In genomic region chr19:28644261-28644660, GRCh38 we compare ENCODE assay signal across 19 cellular contexts.
DNase-seq lines count a peak whose midpoint lies in the region; ATAC-seq and TF ChIP-seq lines count a peak whose summit lies in the region.
"Had no signal": no experiment of that assay in that cellular context is flagged by ENCODE, and none has a peak within 500 bp of the region (broad histone marks: within the 10 kb centered on the region; RNA-seq: fewer than 3 reads in every experiment).

No MANE protein-coding gene starts in this region.

- no peaks in the 10 kb centered on the region for H3K36me3 ChIP-seq in mesenchymal stem cell (ENCODE audit: control insufficient read depth in 1 of 2, insufficient read depth in 2 of 2, low read depth in 1 of 2, low read length in 2 of 2)
- H3K36me3 ChIP-seq: BLaER1 had no signal

- no peak overlapping the region for H3K9ac ChIP-seq in mesenchymal stem cell (ENCODE audit: low read length)
- H3K9ac ChIP-seq: BLaER1 had no signal

- H4K8ac ChIP-seq in mesenchymal stem cell (ENCODE audit: low read length) = no peak overlapping the region

- H3K4me3 ChIP-seq in mesenchymal stem cell (ENCODE audit: insufficient read depth in 1 of 2, low read depth in 1 of 2, low read length in 2 of 2) = no peak overlapping the region
- H3K4me3 ChIP-seq: A549, BLaER1, GM23338 had no signal

- H3K9me3 Mint-ChIP-seq in activated CD4-positive, alpha-beta T cell treated with anti-CD3 and anti-CD28 coated beads, Interleukin-2, amount 10 ng/mL, durations not matched to agents 24 days and 14 days = no peaks in the 10 kb centered on the region
- H3K9me3 Mint-ChIP-seq in progenitor cell of endocrine pancreas (ENCODE audit: low read depth) = no peaks in the 10 kb centered on the region
- H3K9me3 Mint-ChIP-seq: GM23338 had no signal

- no peaks in the 10 kb centered on the region for H3K27me3 Mint-ChIP-seq in activated CD4-positive, alpha-beta T cell treated with anti-CD3 and anti-CD28 coated beads, Interleukin-2, amount 10 ng/mL, durations not matched to agents 24 days and 14 days
- no peaks in the 10 kb centered on the region for H3K27me3 Mint-ChIP-seq in progenitor cell of endocrine pancreas
- H3K27me3 Mint-ChIP-seq: CD4-positive, alpha-beta memory T cell had no signal

- intact Hi-C loops in activated CD4-positive, alpha-beta T cell treated with anti-CD3 and anti-CD28 coated beads, Interleukin-2, amount 10 ng/mL, durations not matched to agents 24 days and 14 days (cut with micrococcal nuclease) = no loop called here

- H3K27me3 ChIP-seq in mesenchymal stem cell (ENCODE audit: control insufficient read depth in 1 of 2, insufficient read depth in 1 of 2, low read length in 2 of 2) = peaks cover 0 to 8% of the 10 kb centered on the region in 2 experiments
- H3K27me3 ChIP-seq: BLaER1 had no signal

- H2BK12ac ChIP-seq in mesenchymal stem cell (ENCODE audit: low read length in 2 of 2) = no peak overlapping the region

- peaks cover 5% of the 10 kb centered on the region for H3K4me1 ChIP-seq in mesenchymal stem cell (ENCODE audit: control insufficient read depth, insufficient read depth, low read depth, low read length)
- H3K4me1 ChIP-seq: A549, BLaER1 had no signal

- no peaks in the 10 kb centered on the region for H3K79me1 ChIP-seq in mesenchymal stem cell (replicated peaks; ENCODE audit: low read length, poor library complexity, severe bottlenecking)

- 28% methylated on average over 3 of the region's 4 CpGs for WGBS in mesenchymal stem cell

- H3K18ac ChIP-seq in mesenchymal stem cell (ENCODE audit: low read depth in 1 of 2, low read length in 2 of 2) = no peak overlapping the region

- no peak overlapping the region for H2BK120ac ChIP-seq in mesenchymal stem cell (ENCODE audit: low read depth, low read length)

- H3K9me3 ChIP-seq in mesenchymal stem cell (ENCODE audit: control insufficient read depth, low read length) = no peaks in the 10 kb centered on the region
- H3K9me3 ChIP-seq: BLaER1 had no signal

- no peak overlapping the region for H2BK5ac ChIP-seq in mesenchymal stem cell (ENCODE audit: low read depth, low read length, poor library complexity, severe bottlenecking)

- no peak for ATAC-seq in GM21515 (IDR thresholded peaks at IDR 0.05; ENCODE audit: unreplicated experiment)
- ATAC-seq in GM21423 (IDR thresholded peaks at IDR 0.05; ENCODE audit: unreplicated experiment) = no peak
- ATAC-seq in GM19452 (IDR thresholded peaks at IDR 0.05; ENCODE audit: unreplicated experiment) = no peak
- ATAC-seq: A549, GM23338 had no signal

- no peak overlapping the region for H3K14ac ChIP-seq in mesenchymal stem cell (ENCODE audit: low read length in 2 of 2)

- peak; percentile 33 for DNase-seq in activated CD4-positive, alpha-beta T cell treated with anti-CD3 and anti-CD28 coated beads, Interleukin-2, amount 10 ng/mL, durations not matched to agents 24 days and 14 days
- no peak for DNase-seq in activated CD4-positive, alpha-beta T cell treated with anti-CD3 and anti-CD28 coated beads, Interleukin-2, amount 50 U/mL, for 4 hours
- DNase-seq in mesenchymal stem cell = peak; percentile 1
- DNase-seq in progenitor cell of endocrine pancreas (ENCODE audit: low spot score, unreplicated experiment) = no peak
- DNase-seq: AML-193; CD4-positive, alpha-beta memory T cell; DMS153; DMS79; GDM1; HCEC 1CT; IMR-90 had no signal

- no peak overlapping the region for H3K4ac ChIP-seq in mesenchymal stem cell (ENCODE audit: low read depth in 1 of 2, low read length in 2 of 2)

- no peak overlapping the region for H3K4me2 ChIP-seq in mesenchymal stem cell (ENCODE audit: low read length, poor library complexity, severe bottlenecking)
- H3K4me2 ChIP-seq: A549, BLaER1, GM23338 had no signal

- H3K27ac Mint-ChIP-seq in activated CD4-positive, alpha-beta T cell treated with anti-CD3 and anti-CD28 coated beads, Interleukin-2, amount 10 ng/mL, durations not matched to agents 24 days and 14 days = no peak overlapping the region
- peak overlapping the region; percentile 50 for H3K27ac Mint-ChIP-seq in progenitor cell of endocrine pancreas
- H3K27ac Mint-ChIP-seq: CD14-positive monocyte, GM23338 had no signal

- H3K4me1 Mint-ChIP-seq in activated CD4-positive, alpha-beta T cell treated with anti-CD3 and anti-CD28 coated beads, Interleukin-2, amount 10 ng/mL, durations not matched to agents 24 days and 14 days = peaks cover 3% of the 10 kb centered on the region
- peaks cover 27% of the 10 kb centered on the region for H3K4me1 Mint-ChIP-seq in progenitor cell of endocrine pancreas (ENCODE audit: low read depth)
- H3K4me1 Mint-ChIP-seq: CD14-positive monocyte; CD4-positive, alpha-beta memory T cell; GM23338 had no signal

- H4K91ac ChIP-seq in mesenchymal stem cell (ENCODE audit: low read length) = no peak overlapping the region

- no peak for TF ChIP-seq CTCF in progenitor cell of endocrine pancreas (IDR thresholded peaks at IDR 0.05; ENCODE audit: unreplicated experiment)

- no peaks in the 10 kb centered on the region for H3K36me3 Mint-ChIP-seq in activated CD4-positive, alpha-beta T cell treated with anti-CD3 and anti-CD28 coated beads, Interleukin-2, amount 10 ng/mL, durations not matched to agents 24 days and 14 days (ENCODE audit: low read depth)
- H3K36me3 Mint-ChIP-seq in progenitor cell of endocrine pancreas (ENCODE audit: insufficient read depth) = no peaks in the 10 kb centered on the region
- H3K36me3 Mint-ChIP-seq: CD14-positive monocyte; CD4-positive, alpha-beta memory T cell had no signal

- H3K23ac ChIP-seq in mesenchymal stem cell (ENCODE audit: low read length in 2 of 2) = no peak overlapping the region

- H2BK15ac ChIP-seq in mesenchymal stem cell (ENCODE audit: low read depth, poor library complexity, severe bottlenecking) = no peak overlapping the region

- no peak overlapping the region for H2AFZ ChIP-seq in mesenchymal stem cell (ENCODE audit: low read depth, low read length)
- H2AFZ ChIP-seq: GM23338 had no signal

- H2AK5ac ChIP-seq in mesenchymal stem cell (ENCODE audit: low read length, severe bottlenecking) = no peak overlapping the region

- no peak overlapping the region for H3K4me3 Mint-ChIP-seq in activated CD4-positive, alpha-beta T cell treated with anti-CD3 and anti-CD28 coated beads, Interleukin-2, amount 10 ng/mL, durations not matched to agents 24 days and 14 days
- peak overlapping the region; percentile 5 for H3K4me3 Mint-ChIP-seq in progenitor cell of endocrine pancreas (ENCODE audit: low read depth)
- H3K4me3 Mint-ChIP-seq: CD14-positive monocyte; CD4-positive, alpha-beta memory T cell; GM23338 had no signal

- H3K27ac ChIP-seq in mesenchymal stem cell (ENCODE audit: low read length, poor library complexity, severe bottlenecking) = no peak overlapping the region
- H3K27ac ChIP-seq: 22Rv1, A549, BLaER1 had no signal

Comparison
In these comparisons a context has a peak if more than half of its experiments do, and no peak if none do; other contexts are left out.
1. DNase-seq: peak in activated CD4-positive, alpha-beta T cell treated with anti-CD3 and anti-CD28 coated beads, Interleukin-2, amount 10 ng/mL, durations not matched to agents 24 days and 14 days (single experiment) and mesenchymal stem cell (single experiment); none in activated CD4-positive, alpha-beta T cell treated with anti-CD3 and anti-CD28 coated beads, Interleukin-2, amount 50 U/mL, for 4 hours (0 of 2) and progenitor cell of endocrine pancreas (single experiment).